24 cellular contexts compared by ENCODE assay signal in genomic region chr7:137297551-137298463, GRCh38. TPM values are rescaled to one million over a fixed set of nuclear protein-coding genes. Genes with fewer than 3 reads are reported as not detected.
DNase-seq lines count a peak whose midpoint lies in the region; ATAC-seq, FAIRE-seq and TF ChIP-seq lines count a peak whose summit lies in the region.
"Had no signal": no experiment of that assay in that cellular context is flagged by ENCODE, and none has a peak within 500 bp of the region (broad histone marks: within the 10 kb centered on the region; RNA-seq: fewer than 3 reads in every experiment).

No MANE protein-coding gene starts in this region.

- no peaks in the 10 kb centered on the region for H3K36me3 ChIP-seq in liver (ENCODE audit: control insufficient read depth in 4 of 4, insufficient read depth in 3 of 4, low read depth in 1 of 4, low read length in 3 of 4)
- H3K36me3 ChIP-seq in pancreas: no peaks in the 10 kb centered on the region
- H3K36me3 ChIP-seq: BE2C had no signal

- TF ChIP-seq CTCF in dorsolateral prefrontal cortex (IDR thresholded peaks at IDR 0.05 in 54 of 56, conservative IDR thresholded peaks at IDR 0.05 in 2 of 56; ENCODE audit: low read depth in 1 of 56, partially characterized antibody in 56 of 56): no peak
- TF ChIP-seq CTCF in liver (IDR thresholded peaks at IDR 0.05; ENCODE audit: low read depth, low read length, missing input control): no peak
- no peak for TF ChIP-seq CTCF in pancreas (IDR thresholded peaks at IDR 0.05)

- H3K4me3 ChIP-seq in dorsolateral prefrontal cortex (no peak overlapping the region), liver (ENCODE audit: low read depth in 1 of 3, low read length in 3 of 3) (peak overlapping the region in 1 of 3 donors; percentile 2), pancreas (no peak overlapping the region)
- H3K4me3 ChIP-seq: GM23248 had no signal

- peaks cover 3 to 37% (median 20%) of the 10 kb centered on the region in 4 donors for H3K4me1 ChIP-seq in liver (ENCODE audit: control insufficient read depth in 4 of 4, insufficient read depth in 4 of 4, low read length in 3 of 4)
- peaks cover 7 to 22% (median 16%) of the 10 kb centered on the region in 3 donors for H3K4me1 ChIP-seq in pancreas

- peak in 1 of 2 donors; percentile 17 for TF ChIP-seq RAD21 in liver (IDR thresholded peaks at IDR 0.05)

- ATAC-seq in pancreas (peak; percentile 53 to 88 (median 82)), GM18868 (IDR thresholded peaks at IDR 0.05; ENCODE audit: unreplicated experiment) (no peak)

- peak; percentile 13 for FAIRE-seq in pancreas (lab: Jason Lieb, UNC)
- FAIRE-seq: A204.1, G401.6, GM19239, RCC 7860 had no signal

- H3K9ac ChIP-seq in liver (ENCODE audit: low read depth in 1 of 2, low read length in 2 of 2): no peak overlapping the region
- H3K9ac ChIP-seq: GM23248 had no signal

- WGBS in liver: 25% methylated on average over 9 of the region's 9 CpGs
- WGBS in pancreas, 2 donors: 13 to 17% methylated on average over 9 of the region's 9 CpGs

- H3K9me3 ChIP-seq in liver (ENCODE audit: control insufficient read depth in 4 of 4, low read length in 3 of 4) (no peaks in the 10 kb centered on the region), pancreas (no peaks in the 10 kb centered on the region)
- H3K9me3 ChIP-seq: BE2C had no signal

- no peaks in the 10 kb centered on the region for H3K27me3 ChIP-seq in dorsolateral prefrontal cortex
- no peaks in the 10 kb centered on the region for H3K27me3 ChIP-seq in liver (ENCODE audit: control insufficient read depth in 4 of 4, insufficient read depth in 4 of 4, low read length in 3 of 4)
- H3K27me3 ChIP-seq in pancreas: no peaks in the 10 kb centered on the region
- H3K27me3 ChIP-seq: BE2C had no signal

- DNase-seq in HPDE6-E6E7 (ENCODE audit: extremely low spot score) (peak; percentile 1), dorsolateral prefrontal cortex (no peak), pancreas (peak in 1 of 6 donors; percentile 15), NCI-H1436 (lab: John Stamatoyannopoulos, UW) (no peak), DMS 273 (lab: John Stamatoyannopoulos, UW; ENCODE audit: unreplicated experiment) (no peak)
- no peak for DNase-seq in activated CD4-positive, CD25-positive, alpha-beta regulatory T cell (lab: John Stamatoyannopoulos, UW)
- DNase-seq: BE2C; CD4-positive, CD25-positive, alpha-beta regulatory T cell; COR-L47; GM23248; HCEC 1CT; MM.1S; NCI-H1092 treated with DMSO at 0.1 percent for 48 hours; NCI-H1694; NCI-H510A; NCI-H774; SHP77 had no signal

- intact Hi-C loops in dorsolateral prefrontal cortex (cut with DNase I): no loop called here
- intact Hi-C loops in pancreas (cut with DNase I): no loop called here

- H3K27ac ChIP-seq in dorsolateral prefrontal cortex (peak overlapping the region in 57 of 59 donors; percentile 11 to 96 (median 86)), liver (ENCODE audit: low read depth in 1 of 2, low read length in 2 of 2) (no peak overlapping the region), pancreas (no peak overlapping the region)
- H3K27ac ChIP-seq: GM23248 had no signal

TF ChIP-seq in liver, 16 proteins besides CTCF, POLR2A, EP300 and RAD21:
- TF ChIP-seq FOXA2 (IDR thresholded peaks at IDR 0.05) (no peak), HNF4G (IDR thresholded peaks at IDR 0.05) (no peak), SP1 (IDR thresholded peaks at IDR 0.05) (no peak), YY1 (IDR thresholded peaks at IDR 0.05) (peak; percentile 31), ATF3 (IDR thresholded peaks at IDR 0.05) (no peak), HNF4A (conservative IDR thresholded peaks at IDR 0.05) (peak; percentile 9 to 31), EGR1 (IDR thresholded peaks at IDR 0.05; ENCODE audit: low read depth in 2 of 2) (peak in 1 of 2 donors; percentile 31), TAF1 (conservative IDR thresholded peaks at IDR 0.05) (no peak), MAX (IDR thresholded peaks at IDR 0.05) (no peak), FOXA1 (IDR thresholded peaks at IDR 0.05) (no peak), RXRA (IDR thresholded peaks at IDR 0.05) (peak in 1 of 2 donors; percentile 13), ZBTB33 (IDR thresholded peaks at IDR 0.05) (no peak), GABPA (IDR thresholded peaks at IDR 0.05 in 1 of 2, conservative IDR thresholded peaks at IDR 0.05 in 1 of 2) (no peak)

RNA-seq across cellular contexts. Expression of gene PTN, which starts 45.7 kb away (rescaled TPM):
- total RNA-seq in dorsolateral prefrontal cortex: 100 to 1,000 TPM in 30 of 120 experiments, 10 to 100 TPM in 90; 48.1 to 232 (median 85.8) TPM
- total RNA-seq in liver: 1 to 10 TPM in 1 of 2 donors, under 1 TPM in 1; 0.50 to 4.8 TPM
- polyA plus RNA-seq in liver: 1 to 10 TPM; 1.3 to 2.0 TPM
- total RNA-seq in pancreas: 1 to 10 TPM in 2 of 6 donors, under 1 TPM in 4; 0.35 to 1.2 (median 0.45) TPM
- 1 to 10 TPM in 1 of 2 donors, under 1 TPM in 1; 0.46 to 1.8 TPM for polyA plus RNA-seq in pancreas
- total RNA-seq: CD4-positive, CD25-positive, alpha-beta regulatory T cell; OCI-LY7 had no signal

Comparison
In these comparisons a context has a peak if more than half of its experiments do, and no peak if none do; other contexts are left out.
1. H3K27ac ChIP-seq: peak in dorsolateral prefrontal cortex (57 of 59); none in liver (0 of 2) and pancreas (0 of 4).
2. RNA of gene PTN, which starts 45.7 kb away (total RNA-seq): 48.1 to 232 TPM in dorsolateral prefrontal cortex; 0.50 to 4.8 TPM in liver and 0.35 to 1.2 TPM in pancreas; every median in the first group is over 4 times any median in the second.